Comparison of ENCODE assay signal across 8 cellular contexts in the genomic region with DNA sequence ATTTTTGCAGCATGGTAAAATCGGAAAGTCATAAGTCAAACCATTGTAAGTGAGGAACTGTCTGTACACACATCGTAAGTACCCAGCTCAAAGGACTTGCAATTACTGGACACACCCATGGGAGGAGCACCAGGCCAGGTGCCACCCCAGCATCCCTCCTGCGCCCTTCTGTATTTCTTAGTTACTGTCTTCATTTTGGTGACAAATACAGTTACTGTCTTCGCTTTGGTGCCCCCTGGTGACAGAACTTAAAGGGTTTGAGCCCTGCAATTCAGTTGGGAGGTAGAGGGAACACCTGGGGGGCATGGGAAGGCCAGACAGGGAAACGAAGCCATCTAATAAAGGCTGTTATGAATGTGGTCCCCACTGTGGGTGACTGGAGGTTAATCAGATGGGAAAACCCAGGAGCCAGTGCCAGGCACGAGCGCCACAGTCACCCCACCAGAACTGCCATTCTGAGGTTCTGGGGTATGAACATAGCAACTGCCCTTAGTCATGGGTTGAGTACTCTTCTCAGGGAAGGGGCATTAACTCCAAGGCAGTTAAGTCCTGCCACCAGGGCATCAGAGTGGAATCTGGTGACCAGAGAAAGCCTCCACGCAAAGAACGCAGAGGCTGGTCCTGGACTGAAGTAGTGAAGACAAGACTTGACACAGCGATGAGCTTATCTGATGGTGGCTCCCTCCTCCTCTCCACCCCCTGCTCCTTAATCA.
DNase-seq lines count a peak whose midpoint lies in the region; ATAC-seq and TF ChIP-seq lines count a peak whose summit lies in the region.

No MANE protein-coding gene starts in this region.

- no peaks in the 10 kb centered on the region for H3K79me2 ChIP-seq in HCT116 (ENCODE audit: insufficient read depth, low read length)

- no peak overlapping the region for H2BK120ac ChIP-seq in mesenchymal stem cell (ENCODE audit: low read depth, low read length)

- H3K4me1 ChIP-seq in Caco-2, result no peaks in the 10 kb centered on the region
- peaks cover 0 to 5% of the 10 kb centered on the region in 2 experiments; a peak in 3 of 4 replicates for H3K4me1 ChIP-seq in HCT116 (ENCODE audit: control insufficient read depth in 1 of 2, insufficient read depth in 2 of 2, low read length in 2 of 2)
- H3K4me1 ChIP-seq in mesenchymal stem cell (ENCODE audit: control insufficient read depth, insufficient read depth, low read depth, low read length), result peaks cover 11% of the 10 kb centered on the region
- H3K4me1 ChIP-seq in upper lobe of right lung, result no peaks in the 10 kb centered on the region

- no peak overlapping the region for H3K27ac Mint-ChIP-seq in Caco-2 (ENCODE audit: unreplicated experiment)
- H3K27ac Mint-ChIP-seq in brain, result peak overlapping the region in 1 of 5 experiments; percentile 6

- TF ChIP-seq RAD21 in HCT116 (IDR thresholded peaks at IDR 0.05; ENCODE audit: low read depth), result peak; percentile 82

- H2AFZ ChIP-seq in HCT116 (ENCODE audit: low read depth, low read length, poor library complexity, severe bottlenecking) (no peak overlapping the region), mesenchymal stem cell (ENCODE audit: low read depth, low read length) (no peak overlapping the region)

- no peak overlapping the region for H2BK15ac ChIP-seq in mesenchymal stem cell (ENCODE audit: low read depth, poor library complexity, severe bottlenecking)

- no peaks in the 10 kb centered on the region for H3K27me3 ChIP-seq in Caco-2 (replicated peaks; ENCODE audit: control insufficient read depth, insufficient read depth, low read length)
- peaks cover 8% of the 10 kb centered on the region; the same call in 1 of the 2 replicates for H3K27me3 ChIP-seq in HCT116 (ENCODE audit: insufficient read depth, low read length)
- peaks cover 6 to 75% of the 10 kb centered on the region in 2 experiments for H3K27me3 ChIP-seq in mesenchymal stem cell (ENCODE audit: control insufficient read depth in 1 of 2, insufficient read depth in 1 of 2, low read length in 2 of 2)
- peaks cover 30% of the 10 kb centered on the region for H3K27me3 ChIP-seq in upper lobe of right lung

- H3K4me1 Mint-ChIP-seq in Caco-2 (ENCODE audit: low read depth, unreplicated experiment) (no peaks in the 10 kb centered on the region), brain (peaks cover 23% of the 10 kb centered on the region)

- H4K8ac ChIP-seq in mesenchymal stem cell (ENCODE audit: low read length), result no peak overlapping the region

- ATAC-seq in HCT116 (peak; percentile 96), upper lobe of right lung (no peak), HG02678 (IDR thresholded peaks at IDR 0.05; ENCODE audit: unreplicated experiment) (no peak), GM21717 (IDR thresholded peaks at IDR 0.05; ENCODE audit: unreplicated experiment) (no peak)

- DNase-seq in Caco-2 (peak in 1 of 2 experiments; percentile 18), HCT116 (ENCODE audit: low read depth, low spot score) (no peak), SHP77 (lab: John Stamatoyannopoulos, UW) (peak; percentile 47 to 52), mesenchymal stem cell (peak; percentile 18), upper lobe of right lung (no peak)

- H3K79me1 ChIP-seq in mesenchymal stem cell (replicated peaks; ENCODE audit: low read length, poor library complexity, severe bottlenecking), result no peaks in the 10 kb centered on the region

- H2AK5ac ChIP-seq in mesenchymal stem cell (ENCODE audit: low read length, severe bottlenecking), result no peak overlapping the region

- BruUV-seq in Caco-2 (replicated peaks; lab: Mats Ljungman, UMichigan) (no TSS peak), HCT116 (replicated peaks; lab: Mats Ljungman, UMichigan) (no TSS peak)

- intact Hi-C loops in Caco-2 (cut with micrococcal nuclease; ENCODE audit: unreplicated experiment), result no loop called here
- intact Hi-C loops in HCT116 (cut with micrococcal nuclease), result loop anchor here (1.0 to 10.0 kb wide), 3 partner anchors 56 to 336 kb away; no protein-coding TSS in a partner anchor
- intact Hi-C loops in upper lobe of right lung (cut with DNase I), result no loop called here

- no peak overlapping the region for H2BK12ac ChIP-seq in mesenchymal stem cell (ENCODE audit: low read length in 2 of 2)

- H3K9me2 ChIP-seq in HCT116 (ENCODE audit: insufficient read depth), result no peaks in the 10 kb centered on the region

- H3K27ac ChIP-seq in HCT116 (ENCODE audit: low read depth, low read length) (no peak overlapping the region), mesenchymal stem cell (ENCODE audit: low read length, poor library complexity, severe bottlenecking) (no peak overlapping the region), upper lobe of right lung (no peak overlapping the region)

- no peak overlapping the region for H3K14ac ChIP-seq in mesenchymal stem cell (ENCODE audit: low read length in 2 of 2)

- no peak overlapping the region for H3K23ac ChIP-seq in mesenchymal stem cell (ENCODE audit: low read length in 2 of 2)

- no peaks in the 10 kb centered on the region for H3K9me3 Mint-ChIP-seq in Caco-2 (ENCODE audit: unreplicated experiment)
- H3K9me3 Mint-ChIP-seq in brain, result peaks cover 0 to 4% (median 0%) of the 10 kb centered on the region in 5 experiments

- H3K4me2 ChIP-seq in HCT116 (ENCODE audit: low read length) (0 out of 2 replicates have a peak overlapping the region, but pooled peaks have one; percentile 13), mesenchymal stem cell (ENCODE audit: low read length, poor library complexity, severe bottlenecking) (no peak overlapping the region)

- H4K91ac ChIP-seq in mesenchymal stem cell (ENCODE audit: low read length), result no peak overlapping the region

- no peak for TF ChIP-seq POLR2A in HCT116 (IDR thresholded peaks at IDR 0.05; ENCODE audit: borderline replicate concordance, extremely low read depth, insufficient read depth, insufficient read length)

- no peak overlapping the region for H3K18ac ChIP-seq in mesenchymal stem cell (ENCODE audit: low read depth in 1 of 2, low read length in 2 of 2)

- no peak overlapping the region for H3K4me3 ChIP-seq in Caco-2 (ENCODE audit: low read depth, low read length)
- H3K4me3 ChIP-seq in HCT116 (replicated peaks in 1 of 2; ENCODE audit: low read depth in 1 of 2, low read length in 2 of 2), result no peak overlapping the region
- no peak overlapping the region for H3K4me3 ChIP-seq in mesenchymal stem cell (ENCODE audit: insufficient read depth in 1 of 2, low read depth in 1 of 2, low read length in 2 of 2)
- H3K4me3 ChIP-seq in upper lobe of right lung, result no peak overlapping the region

- H3K9ac ChIP-seq in HCT116 (ENCODE audit: low read length), result no peak overlapping the region
- H3K9ac ChIP-seq in mesenchymal stem cell (ENCODE audit: low read length), result no peak overlapping the region

- H3K27me3 Mint-ChIP-seq in Caco-2 (ENCODE audit: insufficient read depth, unreplicated experiment) (peaks cover 3% of the 10 kb centered on the region), brain (peaks cover 10% of the 10 kb centered on the region)

- peak; percentile 0 to 27 for TF ChIP-seq CTCF in Caco-2 (IDR thresholded peaks at IDR 0.05; ENCODE audit: insufficient read depth in 1 of 2, low read depth in 1 of 2, low read length in 1 of 2, severe bottlenecking in 1 of 2, unreplicated experiment in 1 of 2)
- peak; percentile 65 to 91 (median 72) for TF ChIP-seq CTCF in HCT116 (IDR thresholded peaks at IDR 0.05 in 2 of 3, conservative IDR thresholded peaks at IDR 0.05 in 1 of 3; ENCODE audit: borderline replicate concordance in 1 of 3, insufficient read depth in 1 of 3, low read depth in 2 of 3, low read length in 2 of 3)
- TF ChIP-seq CTCF in brain (conservative IDR thresholded peaks at IDR 0.05), result peak; percentile 53 to 62
- peak; percentile 39 for TF ChIP-seq CTCF in upper lobe of right lung (IDR thresholded peaks at IDR 0.05)

- H3K36me3 Mint-ChIP-seq in Caco-2 (ENCODE audit: insufficient read depth, unreplicated experiment) (no peaks in the 10 kb centered on the region), brain (no peaks in the 10 kb centered on the region)

- no peaks in the 10 kb centered on the region for H4K20me1 ChIP-seq in HCT116 (ENCODE audit: insufficient read depth)

- H3K9me3 ChIP-seq in Caco-2 (no peaks in the 10 kb centered on the region), HCT116 (ENCODE audit: control insufficient read depth in 1 of 2, insufficient read depth in 1 of 2, low read depth in 1 of 2, low read length in 2 of 2) (no peaks in the 10 kb centered on the region), mesenchymal stem cell (ENCODE audit: control insufficient read depth, low read length) (no peaks in the 10 kb centered on the region), upper lobe of right lung (no peaks in the 10 kb centered on the region)

- H3K4ac ChIP-seq in mesenchymal stem cell (ENCODE audit: low read depth in 1 of 2, low read length in 2 of 2), result no peak overlapping the region

- H3K4me3 Mint-ChIP-seq in Caco-2 (ENCODE audit: unreplicated experiment), result no peak overlapping the region
- no peak overlapping the region for H3K4me3 Mint-ChIP-seq in brain

- whole genome bisulfite sequencing in mesenchymal stem cell, result 67% methylated on average over 9 of the region's 10 CpGs

- H3K36me3 ChIP-seq in Caco-2 (ENCODE audit: control insufficient read depth, insufficient read depth, low read length), result no peaks in the 10 kb centered on the region
- no peaks in the 10 kb centered on the region for H3K36me3 ChIP-seq in HCT116 (ENCODE audit: control insufficient read depth in 1 of 2, insufficient read depth in 2 of 2, low read length in 2 of 2)
- H3K36me3 ChIP-seq in mesenchymal stem cell (ENCODE audit: control insufficient read depth in 1 of 2, insufficient read depth in 2 of 2, low read depth in 1 of 2, low read length in 2 of 2), result no peaks in the 10 kb centered on the region
- no peaks in the 10 kb centered on the region for H3K36me3 ChIP-seq in upper lobe of right lung

- CTCF ChIA-PET in Caco-2 (lab: Charles Lee), result no interaction called here
- CTCF ChIA-PET in HCT116 (lab: Charles Lee), result interaction anchor here (0.9 to 2.7 kb wide), 10 partner anchors 8 to 335 kb away, joined by 3 to 14 read pairs (median 4); no protein-coding TSS in a partner anchor

- RAD21 ChIA-PET in HCT116 (lab: Charles Lee; ENCODE audit: low non-redundant PET in 1 of 2, low total read pairs in 2 of 2, uncharacterized antibody in 2 of 2, unreplicated experiment in 2 of 2), result interaction anchor here (0.6 to 1.5 kb wide), 4 partner anchors 56 to 610 kb away, joined by 3 to 4 read pairs (median 4); no protein-coding TSS in a partner anchor

- POLR2A ChIA-PET in Caco-2 (lab: Charles Lee) (no interaction called here), HCT116 (lab: Charles Lee) (no interaction called here)

- H2BK5ac ChIP-seq in mesenchymal stem cell (ENCODE audit: low read depth, low read length, poor library complexity, severe bottlenecking), result no peak overlapping the region

TF ChIP-seq in HCT116, 20 proteins besides CTCF, POLR2A, EP300 and RAD21 (continues in another document):
- TF ChIP-seq JUND (IDR thresholded peaks at IDR 0.05), result no peak
- no peak for TF ChIP-seq SIN3A (IDR thresholded peaks at IDR 0.05; ENCODE audit: low read depth)
- TF ChIP-seq MAX (IDR thresholded peaks at IDR 0.05), result no peak

Comparison
In these comparisons a context has a peak if more than half of its experiments do, and no peak if none do; other contexts are left out.
1. DNase-seq: peak in SHP77 (2 of 2) and mesenchymal stem cell (single experiment); none in HCT116 (single experiment) and upper lobe of right lung (single experiment).
2. CTCF ChIP-seq: peak in every context shown above with its lines; median percentile 72 in HCT116; 58 in brain; 39 in upper lobe of right lung; 14 in Caco-2.